30 cellular contexts compared by ENCODE assay signal in the genomic region with DNA sequence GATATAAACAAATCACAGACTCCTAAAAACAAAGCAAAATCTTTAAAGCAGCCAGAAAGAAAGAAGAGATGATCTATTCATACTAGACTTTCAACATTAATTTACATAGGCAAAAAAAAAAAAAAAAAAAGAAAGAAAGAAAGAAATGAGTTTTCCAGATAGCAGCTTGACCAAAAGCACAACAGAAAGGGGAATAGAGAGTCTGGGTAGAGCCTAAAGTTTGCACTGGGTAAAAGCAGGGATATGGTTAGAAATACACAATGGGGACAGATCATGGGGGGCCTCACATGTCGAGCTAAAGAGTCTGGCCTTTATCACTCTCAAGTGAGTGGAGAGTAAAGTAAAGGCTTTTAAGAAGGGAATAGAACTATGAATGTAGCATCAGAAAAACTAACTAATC.
DNase-seq lines count a peak whose midpoint lies in the region; ATAC-seq, FAIRE-seq and TF ChIP-seq lines count a peak whose summit lies in the region.
"Had no signal": no experiment of that assay in that cellular context is flagged by ENCODE, and none has a peak within 500 bp of the region (broad histone marks: within the 10 kb centered on the region; RNA-seq: fewer than 3 reads in every experiment).

No MANE protein-coding gene starts in this region.

- no peaks in the 10 kb centered on the region for H3K27me3 ChIP-seq in neural progenitor cell
- H3K27me3 ChIP-seq: esophagus squamous epithelium, heart right ventricle, right atrium auricular region had no signal

- H3K4me2 ChIP-seq in neural progenitor cell: peak overlapping the region; percentile 49
- H3K4me2 ChIP-seq: smooth muscle cell had no signal

- no peaks in the 10 kb centered on the region for H3K9me3 ChIP-seq in neural progenitor cell (ENCODE audit: low read depth)
- H3K9me3 ChIP-seq: esophagus squamous epithelium, heart right ventricle, mucosa of descending colon, right atrium auricular region had no signal

- no peaks in the 10 kb centered on the region for H3F3A ChIP-seq in neural progenitor cell (ENCODE audit: low read depth)

- H2AFZ ChIP-seq in neural progenitor cell (replicated peaks): no peak overlapping the region
- H2AFZ ChIP-seq: parathyroid adenoma had no signal

- H3K4me3 Mint-ChIP-seq in neural progenitor cell: no peak overlapping the region
- H3K4me3 Mint-ChIP-seq: activated T-helper 1 cell treated with anti-CD3 and anti-CD28 coated beads, Interleukin-12 subunit alpha, Interleukin-12 subunit beta, Interleukin-2, Interleukin-4 antibody, amounts not matched to agents 30 ng/mL and 10 ng/mL and 1 ng/mL, durations not matched to agents 14 hours and 24 hours and 36 hours; type B pancreatic cell had no signal

- DNase-seq in GM12891 (ENCODE audit: insufficient read length, low spot score): no peak
- peak; percentile 35 for DNase-seq in NAMALWA (ENCODE audit: low spot score)
- peak; percentile 11 for DNase-seq in neural progenitor cell (ENCODE audit: low spot score)
- no peak for DNase-seq in NCI-H82 (lab: John Stamatoyannopoulos, UW)
- DNase-seq in NCI-H524 (lab: John Stamatoyannopoulos, UW): no peak
- DNase-seq: activated CD4-positive, CD25-positive, alpha-beta regulatory T cell; activated CD8-positive, alpha-beta memory T cell treated with anti-CD3 and anti-CD28 coated beads, Interleukin-2, amount 50 U/mL, for 4 hours; esophagus squamous epithelium; foreskin melanocyte; heart right ventricle; mucosa of descending colon; NCI-H1105; NCI-H187 treated with DMSO at 0.1 percent for 48 hours; NCI-H2171 treated with DMSO at 0.1 percent for 48 hours; NCI-H526; stimulated activated CD4-positive, alpha-beta T cell treated with anti-CD3 and anti-CD28 coated beads, Interleukin-1b, Interleukin-23, amount 100 ng/mL, for 48 hours; substantia nigra had no signal

- H3K36me3 ChIP-seq in neural progenitor cell: no peaks in the 10 kb centered on the region
- H3K36me3 ChIP-seq: esophagus squamous epithelium, right atrium auricular region had no signal

- no peak for TF ChIP-seq POLR2A in GM12891 (IDR thresholded peaks at IDR 0.05; ENCODE audit: low read depth, low read length)

- peaks cover 8% of the 10 kb centered on the region for H3K4me1 ChIP-seq in neural progenitor cell
- H3K4me1 ChIP-seq: esophagus squamous epithelium, heart right ventricle, right atrium auricular region had no signal

- H3K27ac ChIP-seq in neural progenitor cell: no peak overlapping the region
- H3K27ac ChIP-seq: C4-2B, esophagus squamous epithelium, heart right ventricle, parathyroid adenoma, right atrium auricular region had no signal

- H4K20me1 ChIP-seq in neural progenitor cell (ENCODE audit: low read depth): no peaks in the 10 kb centered on the region

- no peaks in the 10 kb centered on the region for H3K27me3 Mint-ChIP-seq in neural progenitor cell (ENCODE audit: insufficient read depth, low read depth)
- H3K27me3 Mint-ChIP-seq: type B pancreatic cell had no signal

- no peak overlapping the region for H3K4me3 ChIP-seq in neural progenitor cell
- H3K4me3 ChIP-seq: esophagus squamous epithelium, heart right ventricle, lung, mucosa of descending colon, right atrium auricular region, smooth muscle cell had no signal

- peaks cover 11% of the 10 kb centered on the region for H3K4me1 Mint-ChIP-seq in neural progenitor cell

- no peak for TF ChIP-seq CTCF in neural progenitor cell (IDR thresholded peaks at IDR 0.05)

- H3K9me3 Mint-ChIP-seq in neural progenitor cell: no peaks in the 10 kb centered on the region
- H3K9me3 Mint-ChIP-seq: activated naive CD4-positive, alpha-beta T cell treated with anti-CD3 and anti-CD28 coated beads, Interleukin-2, amount 50 U/mL, for 72 hours; activated T-helper 1 cell treated with anti-CD3 and anti-CD28 coated beads, Interleukin-12 subunit alpha, Interleukin-12 subunit beta, Interleukin-2, Interleukin-4 antibody, amounts not matched to agents 30 ng/mL and 10 ng/mL and 1 ng/mL, durations not matched to agents 14 hours and 24 hours and 36 hours; type B pancreatic cell had no signal

- H3K36me3 Mint-ChIP-seq in neural progenitor cell: no peaks in the 10 kb centered on the region
- H3K36me3 Mint-ChIP-seq: activated naive CD4-positive, alpha-beta T cell treated with anti-CD3 and anti-CD28 coated beads, Interleukin-2, amount 50 U/mL, for 72 hours had no signal

- peak; percentile 48 for FAIRE-seq in GM12891 (lab: Jason Lieb, UNC)
- FAIRE-seq: astrocyte, endometrium, RCC 7860 had no signal

- H3K27ac Mint-ChIP-seq in neural progenitor cell: no peak overlapping the region
- H3K27ac Mint-ChIP-seq: activated naive CD4-positive, alpha-beta T cell treated with anti-CD3 and anti-CD28 coated beads, Interleukin-2, amount 50 U/mL, for 72 hours; activated T-helper 1 cell treated with anti-CD3 and anti-CD28 coated beads, Interleukin-12 subunit alpha, Interleukin-12 subunit beta, Interleukin-2, Interleukin-4 antibody, amounts not matched to agents 30 ng/mL and 10 ng/mL and 1 ng/mL, durations not matched to agents 14 hours and 24 hours and 36 hours; type B pancreatic cell had no signal

- peak; percentile 32 for ATAC-seq in GM21723 (IDR thresholded peaks at IDR 0.05; ENCODE audit: unreplicated experiment)
- no peak for ATAC-seq in HG03108 (IDR thresholded peaks at IDR 0.05; ENCODE audit: unreplicated experiment)
- ATAC-seq: heart right ventricle, mucosa of descending colon had no signal

- H3K79me2 ChIP-seq in neural progenitor cell (ENCODE audit: low read depth): no peaks in the 10 kb centered on the region

- no peak overlapping the region for H3K9ac ChIP-seq in neural progenitor cell
- H3K9ac ChIP-seq: parathyroid adenoma had no signal

TF ChIP-seq in GM12891, 5 proteins besides CTCF, POLR2A, EP300 and RAD21:
- TF ChIP-seq PAX5 (IDR thresholded peaks at IDR 0.05; ENCODE audit: insufficient read depth, low read length, severe bottlenecking): no peak
- peak; percentile 45; the same call in 1 of the 2 replicates for TF ChIP-seq SPI1 (IDR thresholded peaks at IDR 0.05; ENCODE audit: low read depth, low read length)

Comparison
In these comparisons a context has a peak if more than half of its experiments do, and no peak if none do; other contexts are left out.
1. DNase-seq: peak in NAMALWA (single experiment) and neural progenitor cell (single experiment); none in GM12891 (single experiment), NCI-H82 (single experiment) and NCI-H524 (0 of 2).